Comparison of ENCODE assay signal across 8 cellular contexts in genomic region chr2:23380562-23381065, GRCh38. TPM values are rescaled to one million over a fixed set of nuclear protein-coding genes. Genes with fewer than 3 reads are reported as not detected.
A peak's percentile ranks its signal among the peaks of the same experiment; 100 is the strongest.
DNase-seq lines count a peak whose midpoint lies in the region; ATAC-seq and FAIRE-seq lines count a peak whose summit lies in the region.

No MANE protein-coding gene starts in this region.

- no peaks in the 10 kb centered on the region for H3K36me3 ChIP-seq in small intestine (ENCODE audit: control insufficient read depth in 2 of 2, insufficient read depth in 2 of 2, low read length in 2 of 2)

- H3K27ac ChIP-seq in small intestine (ENCODE audit: low read depth in 1 of 2, low read length in 1 of 2), result peak overlapping the region in 1 of 2 donors; percentile 32

- peaks cover 0 to 5% of the 10 kb centered on the region in 2 donors for H3K4me1 ChIP-seq in small intestine (ENCODE audit: control insufficient read depth in 2 of 2, insufficient read depth in 1 of 2, low read depth in 1 of 2, low read length in 1 of 2)

- no peak overlapping the region for H3K4me3 ChIP-seq in small intestine (ENCODE audit: low read depth in 1 of 2, low read length in 2 of 2)

- H3K27me3 ChIP-seq in small intestine (ENCODE audit: control insufficient read depth in 2 of 2, insufficient read depth in 2 of 2, low read length in 2 of 2), result peaks cover 0 to 9% of the 10 kb centered on the region in 2 donors

- H3K9me3 ChIP-seq in small intestine (ENCODE audit: control insufficient read depth, low read depth), result no peaks in the 10 kb centered on the region

- FAIRE-seq in small intestine (lab: Jason Lieb, UNC), result no peak

- ATAC-seq in GM19395 (IDR thresholded peaks at IDR 0.05; ENCODE audit: unreplicated experiment) (peak; percentile 42), HG03521 (IDR thresholded peaks at IDR 0.05; ENCODE audit: unreplicated experiment) (peak; percentile 30)

- 7 to 18% (median 7%) methylated on average over 4 of the region's 4 CpGs for WGBS in small intestine, 3 donors

- DNase-seq in AML-193 (lab: John Stamatoyannopoulos, UW), result peak; percentile 7 to 42
- peak; percentile 35 to 53 for DNase-seq in activated CD4-positive, alpha-beta T cell treated with anti-CD3 and anti-CD28 coated beads, Interleukin-2, amount 50 U/mL, for 48 hours
- peak; percentile 73 to 96 for DNase-seq in lung microvascular endothelial cell (ENCODE audit: low read depth in 2 of 2)
- DNase-seq in small intestine, result no peak
- no peak for DNase-seq in NCI-H146 (lab: John Stamatoyannopoulos, UW)
- DNase-seq in NCI-H1417 treated with DMSO at 0.1 percent for 48 hours (lab: John Stamatoyannopoulos, UW), result no peak

RNA-seq across cellular contexts. Expression of gene KLHL29, which starts 4.4 kb away (rescaled TPM):
- total RNA-seq in lung microvascular endothelial cell, result 1.5 and 3.4 TPM in 2 replicates
- 1 to 10 TPM in 1 of 3 donors, under 1 TPM in 2; 0.22 to 2.7 (median 0.27) TPM for polyA plus RNA-seq in small intestine

Comparison
In these comparisons a context has a peak if more than half of its experiments do, and no peak if none do; other contexts are left out.
1. DNase-seq: peak in AML-193 (2 of 2), activated CD4-positive, alpha-beta T cell treated with anti-CD3 and anti-CD28 coated beads, Interleukin-2, amount 50 U/mL, for 48 hours (2 of 2) and lung microvascular endothelial cell (2 of 2); none in small intestine (single experiment), NCI-H146 (single experiment) and NCI-H1417 treated with DMSO at 0.1 percent for 48 hours (single experiment).